In the genomic region with DNA sequence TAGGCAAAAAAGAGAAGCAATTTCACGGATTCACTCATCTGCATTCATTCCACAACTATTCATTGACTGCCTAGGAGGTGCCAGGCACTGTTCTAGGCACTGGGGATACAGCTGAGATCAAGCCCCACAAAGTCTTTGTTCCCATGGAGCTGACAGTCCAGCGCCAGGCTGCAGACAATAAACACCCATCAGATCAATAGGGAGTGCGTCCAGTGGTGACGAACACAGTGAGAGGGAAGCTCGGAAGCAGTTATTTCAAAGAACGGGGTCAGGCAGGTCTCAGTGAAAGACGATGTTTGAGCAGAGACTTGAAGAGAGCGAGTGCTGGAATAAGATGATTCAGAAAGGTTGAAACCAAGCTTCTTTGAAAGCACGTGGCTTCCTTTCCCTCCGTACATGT, we compare ENCODE assay signal across 31 cellular contexts.
"Had no signal": no experiment of that assay in that cellular context is flagged by ENCODE, and none has a peak within 500 bp of the region (broad histone marks: within the 10 kb centered on the region; RNA-seq: fewer than 3 reads in every experiment).

No MANE protein-coding gene starts in this region.

- H3K27me3 ChIP-seq: neutrophil, ovary, right lobe of liver, sigmoid colon, stomach, thyroid gland, tibial nerve, upper lobe of left lung, vagina had no signal

- H3K4me1 Mint-ChIP-seq: naive thymus-derived CD8-positive, alpha-beta T cell; nephron progenitor cell; stimulated activated effector memory CD8-positive, alpha-beta T cell treated with anti-CD3 and anti-CD28 coated beads, Interleukin-12 subunit alpha, Interleukin-12 subunit beta, amount 100 ng/mL, for 72 hours; stimulated activated naive B cell treated with anti-CD40 and anti-IgM and Interleukin-4, amounts not matched to agents 10 μg/mL and 1 μg/mL and 100 μg/mL, for 72 hours had no signal

- FAIRE-seq: small intestine, urothelium cell line had no signal

- DNase-seq: naive B cell; naive thymus-derived CD8-positive, alpha-beta T cell; nephron progenitor cell; nucleus accumbens; ovary; posterior cingulate gyrus; psoas muscle; right cardiac atrium; right lobe of liver; sigmoid colon; small intestine; stimulated activated CD4-positive, alpha-beta T cell treated with anti-CD3 and anti-CD28 coated beads, Interleukin-15, amount 100 ng/mL, for 24 hours; stimulated activated CD4-positive, alpha-beta T cell treated with anti-CD3 and anti-CD28 coated beads, Interleukin-2, amount 100 ng/mL, for 24 hours; stimulated activated CD4-positive, alpha-beta T cell treated with anti-CD3 and anti-CD28 coated beads, Interleukin-2, amount 100 ng/mL, for 48 hours; stimulated activated CD4-positive, alpha-beta T cell treated with anti-CD3 and anti-CD28 coated beads, Interleukin-4, amount 100 ng/mL, for 24 hours; stimulated activated naive B cell treated with anti-CD40 and anti-IgM and Interleukin-4, amounts not matched to agents 10 μg/mL and 1 μg/mL and 100 μg/mL, for 72 hours; stimulated activated naive CD4-positive, alpha-beta T cell treated with Interleukin-2 at 50 U/mL for 16 hours; stomach; thyroid gland; trophoblast cell; upper lobe of left lung had no signal

- H3K27me3 Mint-ChIP-seq: progenitor cell of endocrine pancreas; stimulated activated naive B cell treated with anti-CD40 and anti-IgM and Interleukin-4, amounts not matched to agents 10 μg/mL and 1 μg/mL and 100 μg/mL, for 72 hours; stimulated activated naive CD8-positive, alpha-beta T cell treated with anti-CD3 and anti-CD28 coated beads, Interleukin-15, Interleukin-2, amounts not matched to agents 100 ng/mL and 50 ng/mL, for 24 hours had no signal

- H3K27ac ChIP-seq: neutrophil, ovary, parathyroid adenoma, psoas muscle, right lobe of liver, sigmoid colon, stomach, thoracic aorta, thyroid gland, tibial nerve, upper lobe of left lung, vagina had no signal

- H3K9ac ChIP-seq: parathyroid adenoma had no signal

- H3K27ac Mint-ChIP-seq: naive thymus-derived CD8-positive, alpha-beta T cell; natural killer cell treated with Interleukin-12 subunit alpha and Interleukin-12 subunit beta and Interleukin-15 and Interleukin-18, amount 100 ng/mL, for 72 hours; nephron progenitor cell; progenitor cell of endocrine pancreas; stimulated activated effector memory CD8-positive, alpha-beta T cell treated with anti-CD3 and anti-CD28 coated beads, Interleukin-12 subunit alpha, Interleukin-12 subunit beta, amount 100 ng/mL, for 72 hours; stimulated activated naive B cell treated with anti-CD40 and anti-IgM and Interleukin-4, amounts not matched to agents 10 μg/mL and 1 μg/mL and 100 μg/mL, for 72 hours; stimulated activated naive CD8-positive, alpha-beta T cell treated with anti-CD3 and anti-CD28 coated beads, Interleukin-15, Interleukin-2, amounts not matched to agents 100 ng/mL and 50 ng/mL, for 24 hours had no signal

- H3K4me3 ChIP-seq: ovary, psoas muscle, right lobe of liver, sigmoid colon, stomach, thoracic aorta, thyroid gland, tibial nerve, upper lobe of left lung, vagina had no signal

- ATAC-seq: naive thymus-derived CD8-positive, alpha-beta T cell; natural killer cell treated with Interleukin-12 subunit alpha and Interleukin-12 subunit beta and Interleukin-15 and Interleukin-18, amount 100 ng/mL, for 72 hours; psoas muscle; right cardiac atrium; right lobe of liver; stimulated activated effector memory CD8-positive, alpha-beta T cell treated with anti-CD3 and anti-CD28 coated beads, Interleukin-12 subunit alpha, Interleukin-12 subunit beta, amount 100 ng/mL, for 72 hours; stimulated activated naive B cell treated with anti-CD40 and anti-IgM and Interleukin-4, amounts not matched to agents 10 μg/mL and 1 μg/mL and 100 μg/mL, for 72 hours had no signal

- H3K36me3 Mint-ChIP-seq: naive B cell; naive thymus-derived CD8-positive, alpha-beta T cell; natural killer cell treated with Interleukin-12 subunit alpha and Interleukin-12 subunit beta and Interleukin-15 and Interleukin-18, amount 100 ng/mL, for 72 hours; stimulated activated effector memory CD8-positive, alpha-beta T cell treated with anti-CD3 and anti-CD28 coated beads, Interleukin-12 subunit alpha, Interleukin-12 subunit beta, amount 100 ng/mL, for 72 hours; stimulated activated naive B cell treated with anti-CD40 and anti-IgM and Interleukin-4, amounts not matched to agents 10 μg/mL and 1 μg/mL and 100 μg/mL, for 72 hours had no signal

- H3K9me3 Mint-ChIP-seq: natural killer cell treated with Interleukin-12 subunit alpha and Interleukin-12 subunit beta and Interleukin-15 and Interleukin-18, amount 100 ng/mL, for 72 hours; stimulated activated naive B cell treated with anti-CD40 and anti-IgM and Interleukin-4, amounts not matched to agents 10 μg/mL and 1 μg/mL and 100 μg/mL, for 72 hours; stimulated activated naive CD8-positive, alpha-beta T cell treated with anti-CD3 and anti-CD28 coated beads, Interleukin-15, Interleukin-2, amounts not matched to agents 100 ng/mL and 50 ng/mL, for 24 hours had no signal

- H3K4me1 ChIP-seq: parathyroid adenoma, psoas muscle, right lobe of liver, sigmoid colon, stomach, thyroid gland, tibial nerve, upper lobe of left lung, vagina had no signal

- H3K4me3 Mint-ChIP-seq: naive B cell; naive thymus-derived CD8-positive, alpha-beta T cell; natural killer cell treated with Interleukin-12 subunit alpha and Interleukin-12 subunit beta and Interleukin-15 and Interleukin-18, amount 100 ng/mL, for 72 hours; nephron progenitor cell; stimulated activated effector memory CD8-positive, alpha-beta T cell treated with anti-CD3 and anti-CD28 coated beads, Interleukin-12 subunit alpha, Interleukin-12 subunit beta, amount 100 ng/mL, for 72 hours; stimulated activated naive B cell treated with anti-CD40 and anti-IgM and Interleukin-4, amounts not matched to agents 10 μg/mL and 1 μg/mL and 100 μg/mL, for 72 hours; stimulated activated naive CD8-positive, alpha-beta T cell treated with anti-CD3 and anti-CD28 coated beads, Interleukin-15, Interleukin-2, amounts not matched to agents 100 ng/mL and 50 ng/mL, for 24 hours had no signal

- H2AFZ ChIP-seq: parathyroid adenoma had no signal

- H3K79me2 ChIP-seq: parathyroid adenoma had no signal

- H3K36me3 ChIP-seq: neutrophil, ovary, right lobe of liver, sigmoid colon, thoracic aorta, upper lobe of left lung, vagina had no signal

- H3K9me3 ChIP-seq: neutrophil, ovary, psoas muscle, right lobe of liver, sigmoid colon, stomach, thoracic aorta, thyroid gland, tibial nerve, upper lobe of left lung, vagina had no signal
